Comparison of ENCODE assay signal across 12 cellular contexts in the genomic region with DNA sequence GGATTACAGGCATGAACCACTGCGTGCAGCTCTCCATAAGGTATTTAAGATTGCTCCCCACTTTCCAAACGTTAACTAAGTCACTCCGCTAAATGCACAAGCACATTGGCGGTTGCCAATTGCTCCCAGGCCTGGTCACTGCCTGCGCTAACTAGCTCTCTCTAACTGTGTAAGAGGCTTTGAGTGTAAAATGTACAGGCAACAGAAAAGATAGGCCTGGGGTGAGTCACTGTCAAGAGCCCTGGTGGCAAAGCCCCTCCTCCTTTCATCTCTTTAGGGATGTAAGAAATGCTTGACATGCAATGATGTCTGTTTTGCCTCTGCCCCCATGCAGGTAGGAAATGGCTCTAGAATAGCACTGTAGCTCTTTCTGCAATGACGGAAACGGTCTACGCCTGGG.
DNase-seq lines count a peak whose midpoint lies in the region; ATAC-seq and TF ChIP-seq lines count a peak whose summit lies in the region.
"Had no signal": no experiment of that assay in that cellular context is flagged by ENCODE, and none has a peak within 500 bp of the region (broad histone marks: within the 10 kb centered on the region; RNA-seq: fewer than 3 reads in every experiment).

No MANE protein-coding gene starts in this region.

- peak; percentile 82 for ATAC-seq in DND-41 (ENCODE audit: insufficient read depth, low read depth)
- peak; percentile 48 for ATAC-seq in activated naive CD8-positive, alpha-beta T cell treated with anti-CD3 and anti-CD28 coated beads, Interleukin-2, amount 50 U/mL, for 24 hours
- ATAC-seq in HG03159 (IDR thresholded peaks at IDR 0.05; ENCODE audit: unreplicated experiment) = no peak
- ATAC-seq: PC-3 had no signal

- H3K36me3 ChIP-seq in DND-41 (ENCODE audit: insufficient read depth, low read length) = no peaks in the 10 kb centered on the region
- H3K36me3 ChIP-seq: uterus had no signal

- DNase-seq in DND-41 (peak; percentile 69), M059J (ENCODE audit: low read depth) (peak; percentile 5), iPS-NIHi7 (ENCODE audit: extremely low spot score) (peak; percentile 50), SIG-M5 treated with dmso at 0.1 percent for 504 hours (lab: John Stamatoyannopoulos, UW; ENCODE audit: unreplicated experiment) (no peak), superior temporal gyrus (ENCODE audit: extremely low spot score) (no peak), NCI-H1930 (lab: John Stamatoyannopoulos, UW) (no peak)
- no peak for DNase-seq in activated naive CD8-positive, alpha-beta T cell treated with anti-CD3 and anti-CD28 coated beads, Interleukin-2, amount 50 U/mL, for 24 hours
- DNase-seq: DMS 273 treated with DMSO at 0.1 percent for 48 hours, NCI-H1694 treated with DMSO at 0.1 percent for 48 hours, PC-3, uterus had no signal

- no peaks in the 10 kb centered on the region for H4K20me1 ChIP-seq in DND-41 (ENCODE audit: insufficient read depth, low read length)

- H3K27ac Mint-ChIP-seq in activated naive CD8-positive, alpha-beta T cell treated with anti-CD3 and anti-CD28 coated beads, Interleukin-2, amount 50 U/mL, for 24 hours = peak overlapping the region; percentile 68

- no peak overlapping the region for H3K4me2 ChIP-seq in DND-41 (ENCODE audit: insufficient read depth, low read length)

- H3K27me3 Mint-ChIP-seq in activated naive CD8-positive, alpha-beta T cell treated with anti-CD3 and anti-CD28 coated beads, Interleukin-2, amount 50 U/mL, for 24 hours = no peaks in the 10 kb centered on the region

- no peak overlapping the region for H3K4me3 ChIP-seq in DND-41 (ENCODE audit: low read depth in 1 of 2, low read length in 2 of 2)
- H3K4me3 ChIP-seq: uterus had no signal

- peak overlapping the region; percentile 74 for H3K27ac ChIP-seq in DND-41 (ENCODE audit: low read length)
- H3K27ac ChIP-seq: uterus had no signal

- H3K9ac ChIP-seq in DND-41 (ENCODE audit: low read depth, low read length) = no peak overlapping the region

- H3K4me3 Mint-ChIP-seq in activated naive CD8-positive, alpha-beta T cell treated with anti-CD3 and anti-CD28 coated beads, Interleukin-2, amount 50 U/mL, for 24 hours = no peak overlapping the region

- no peaks in the 10 kb centered on the region for H3K79me2 ChIP-seq in DND-41 (ENCODE audit: insufficient read depth, low read length)

- peaks cover 50% of the 10 kb centered on the region for H3K4me1 ChIP-seq in DND-41 (ENCODE audit: insufficient read depth, low read length)
- H3K4me1 ChIP-seq: uterus had no signal

- H3K36me3 Mint-ChIP-seq in activated naive CD8-positive, alpha-beta T cell treated with anti-CD3 and anti-CD28 coated beads, Interleukin-2, amount 50 U/mL, for 24 hours (ENCODE audit: low read depth) = no peaks in the 10 kb centered on the region

- TF ChIP-seq CTCF in DND-41 (IDR thresholded peaks at IDR 0.05; ENCODE audit: borderline replicate concordance, extremely low read depth, low read length, poor library complexity, severe bottlenecking) = no peak

- H2AFZ ChIP-seq in DND-41 (ENCODE audit: low read depth, low read length) = peak overlapping the region; percentile 32; the same call in 1 of the 2 replicates

- no peaks in the 10 kb centered on the region for H3K9me3 Mint-ChIP-seq in activated naive CD8-positive, alpha-beta T cell treated with anti-CD3 and anti-CD28 coated beads, Interleukin-2, amount 50 U/mL, for 24 hours

- no peaks in the 10 kb centered on the region for H3K27me3 ChIP-seq in DND-41 (ENCODE audit: insufficient read depth, low read length, poor library complexity)
- H3K27me3 ChIP-seq: uterus had no signal

- no peaks in the 10 kb centered on the region for H3K9me3 ChIP-seq in DND-41 (ENCODE audit: insufficient read depth, low read length, severe bottlenecking)
- H3K9me3 ChIP-seq: uterus had no signal

- peaks cover 31% of the 10 kb centered on the region for H3K4me1 Mint-ChIP-seq in activated naive CD8-positive, alpha-beta T cell treated with anti-CD3 and anti-CD28 coated beads, Interleukin-2, amount 50 U/mL, for 24 hours

Comparison
In these comparisons a context has a peak if more than half of its experiments do, and no peak if none do; other contexts are left out.
1. DNase-seq: peak in DND-41 (single experiment), M059J (single experiment) and iPS-NIHi7 (single experiment); none in activated naive CD8-positive, alpha-beta T cell treated with anti-CD3 and anti-CD28 coated beads, Interleukin-2, amount 50 U/mL, for 24 hours (single experiment), SIG-M5 treated with dmso at 0.1 percent for 504 hours (single experiment), superior temporal gyrus (single experiment) and NCI-H1930 (0 of 2).